In the genomic region with DNA sequence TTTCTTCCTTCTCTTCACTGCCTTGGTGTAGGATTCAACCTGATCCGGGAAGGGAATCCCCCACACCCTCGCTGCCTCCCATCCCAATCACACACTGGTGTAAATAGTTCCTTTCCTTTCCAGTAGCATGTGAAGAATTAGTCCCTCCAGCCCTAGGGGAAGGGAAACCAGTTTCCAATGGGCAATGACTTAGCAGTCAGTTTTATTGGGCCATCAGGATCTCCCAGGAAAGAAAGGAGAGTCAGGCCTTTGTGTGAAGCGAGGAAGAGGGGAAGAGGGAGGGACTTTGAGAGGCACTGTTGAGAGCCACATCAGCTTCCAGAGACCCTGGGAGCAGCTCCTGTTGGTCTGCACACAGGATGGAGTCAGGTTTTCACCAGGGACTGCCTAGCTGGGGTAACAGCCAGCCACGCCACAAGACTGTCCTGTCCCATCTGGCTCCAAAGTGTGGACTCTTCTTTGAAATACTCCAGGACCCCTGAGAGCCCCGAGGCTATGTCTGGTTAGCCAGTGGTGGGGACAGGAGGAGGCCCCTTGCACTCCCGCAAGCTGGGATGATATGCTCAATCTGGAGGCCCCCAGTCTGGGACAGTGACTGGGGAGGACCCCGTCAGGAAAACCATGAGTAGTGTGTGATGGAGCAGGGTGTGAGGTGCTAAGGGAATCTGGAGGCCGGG, we compare ENCODE assay signal across 26 cellular contexts. TPM values are rescaled to one million over a fixed set of nuclear protein-coding genes. Genes with fewer than 3 reads are reported as not detected.
DNase-seq lines count a peak whose midpoint lies in the region; ATAC-seq and TF ChIP-seq lines count a peak whose summit lies in the region.
"Had no signal": no experiment of that assay in that cellular context is flagged by ENCODE, and none has a peak within 500 bp of the region (broad histone marks: within the 10 kb centered on the region; RNA-seq: fewer than 3 reads in every experiment).

No MANE protein-coding gene starts in this region.

- H3K27me3 ChIP-seq in BE2C (no peaks in the 10 kb centered on the region), PC-3 (ENCODE audit: low read length) (no peaks in the 10 kb centered on the region), osteoblast (ENCODE audit: insufficient read depth, low read length) (no peaks in the 10 kb centered on the region)
- H3K27me3 ChIP-seq: colonic mucosa, MG63, SJSA1 had no signal

- H4K20me1 ChIP-seq in PC-3 (ENCODE audit: low read length), result no peaks in the 10 kb centered on the region
- no peaks in the 10 kb centered on the region for H4K20me1 ChIP-seq in osteoblast (ENCODE audit: insufficient read depth, low read length)

- TF ChIP-seq CTCF in BE2C (IDR thresholded peaks at IDR 0.05; ENCODE audit: low read depth, low read length) (no peak), PC-3 (conservative IDR thresholded peaks at IDR 0.05; ENCODE audit: low read depth, low read length) (no peak), osteoblast (IDR thresholded peaks at IDR 0.05; ENCODE audit: extremely low read depth, low read depth, low read length) (no peak), CD14-positive monocyte (IDR thresholded peaks at IDR 0.05) (no peak)

- no peaks in the 10 kb centered on the region for H3K36me3 Mint-ChIP-seq in CD14-positive monocyte
- H3K36me3 Mint-ChIP-seq: activated CD8-positive, alpha-beta memory T cell treated with anti-CD3 and anti-CD28 coated beads, Interleukin-2, amount 10 ng/mL, durations not matched to agents 7 days and 5 days; CD4-positive, alpha-beta memory T cell had no signal

- no peaks in the 10 kb centered on the region for H3F3A ChIP-seq in PC-3 (ENCODE audit: low read length, unreplicated experiment)

- peaks cover 0 to 3% (median 0%) of the 10 kb centered on the region in 3 donors for H3K27me3 Mint-ChIP-seq in CD14-positive monocyte (ENCODE audit: low read depth in 3 of 3)
- H3K27me3 Mint-ChIP-seq: activated CD8-positive, alpha-beta memory T cell treated with anti-CD3 and anti-CD28 coated beads, Interleukin-2, amount 10 ng/mL, durations not matched to agents 7 days and 5 days; effector memory CD8-positive, alpha-beta T cell had no signal

- peaks cover 14% of the 10 kb centered on the region for H3K4me1 Mint-ChIP-seq in CD14-positive monocyte
- H3K4me1 Mint-ChIP-seq: activated CD8-positive, alpha-beta memory T cell treated with anti-CD3 and anti-CD28 coated beads, Interleukin-2, amount 10 ng/mL, durations not matched to agents 7 days and 5 days; CD4-positive, alpha-beta memory T cell had no signal

- H3K79me2 ChIP-seq in PC-3 (ENCODE audit: low read length), result no peaks in the 10 kb centered on the region
- H3K79me2 ChIP-seq in osteoblast (ENCODE audit: insufficient read depth, low read length), result no peaks in the 10 kb centered on the region

- H3K4me3 ChIP-seq in BE2C (ENCODE audit: low read depth, low read length) (no peak overlapping the region), PC-3 (ENCODE audit: low read length) (no peak overlapping the region), osteoblast (ENCODE audit: insufficient read depth, low read length) (no peak overlapping the region)
- H3K4me3 ChIP-seq: colonic mucosa, MG63, SJSA1, skin epidermis had no signal

- H3K36me3 ChIP-seq in BE2C, result no peaks in the 10 kb centered on the region
- H3K36me3 ChIP-seq in PC-3 (ENCODE audit: low read depth, low read length), result no peaks in the 10 kb centered on the region
- H3K36me3 ChIP-seq in osteoblast (ENCODE audit: insufficient read depth, low read length), result no peaks in the 10 kb centered on the region
- H3K36me3 ChIP-seq: colonic mucosa, MG63, SJSA1 had no signal

- no peaks in the 10 kb centered on the region for H3K9me3 Mint-ChIP-seq in CD14-positive monocyte
- H3K9me3 Mint-ChIP-seq: activated T-cell treated with anti-CD3 and anti-CD28 coated beads, Interleukin-2, amount 50 U/mL, for 4 hours; CD4-positive, alpha-beta memory T cell; effector memory CD8-positive, alpha-beta T cell had no signal

- POLR2A ChIA-PET in PC-3 (lab: Charles Lee; ENCODE audit: unreplicated experiment), result no interaction called here

- no peak overlapping the region for H3K4me2 ChIP-seq in PC-3 (ENCODE audit: low read length)
- H3K4me2 ChIP-seq in osteoblast (ENCODE audit: insufficient read depth, low read length), result no peak overlapping the region
- H3K4me2 ChIP-seq: KMS-11 had no signal

- no peak; the same call in 1 of the 2 replicates for ATAC-seq in PC-3
- ATAC-seq: effector memory CD8-positive, alpha-beta T cell; left ventricle myocardium superior had no signal

- no peak overlapping the region for H3K4me3 Mint-ChIP-seq in CD14-positive monocyte
- H3K4me3 Mint-ChIP-seq: activated CD8-positive, alpha-beta memory T cell treated with anti-CD3 and anti-CD28 coated beads, Interleukin-2, amount 10 ng/mL, durations not matched to agents 7 days and 5 days; activated T-cell treated with anti-CD3 and anti-CD28 coated beads, Interleukin-2, amount 50 U/mL, for 4 hours; CD4-positive, alpha-beta memory T cell; effector memory CD8-positive, alpha-beta T cell had no signal

- H3K9me3 ChIP-seq in BE2C (no peaks in the 10 kb centered on the region), PC-3 (ENCODE audit: low read length) (no peaks in the 10 kb centered on the region), osteoblast (ENCODE audit: low read depth, low read length) (no peaks in the 10 kb centered on the region)
- H3K9me3 ChIP-seq: colonic mucosa, MG63, SJSA1 had no signal

- H3K27ac ChIP-seq in PC-3 (ENCODE audit: low read length) (peak overlapping the region; percentile 9; the same call in 1 of the 2 replicates), osteoblast (ENCODE audit: low read depth, low read length) (no peak overlapping the region)
- H3K27ac ChIP-seq: colonic mucosa, KMS-11, SJSA1, skin epidermis had no signal

- peaks cover 15% of the 10 kb centered on the region for H3K4me1 ChIP-seq in BE2C
- peaks cover 17% of the 10 kb centered on the region for H3K4me1 ChIP-seq in PC-3 (ENCODE audit: insufficient read depth, low read length)
- H3K4me1 ChIP-seq in osteoblast (ENCODE audit: insufficient read depth, low read length), result no peaks in the 10 kb centered on the region
- H3K4me1 ChIP-seq: colonic mucosa, SJSA1 had no signal

- no peak overlapping the region for H3K9ac ChIP-seq in PC-3 (ENCODE audit: low read length)
- H3K9ac ChIP-seq: KMS-11 had no signal

- peak; percentile 51 for DNase-seq in BE2C
- peak; percentile 39 for DNase-seq in PC-3
- peak; percentile 25 for DNase-seq in foreskin melanocyte
- peak; percentile 51 for DNase-seq in osteoblast (ENCODE audit: insufficient read length, low spot score, missing footprints)
- DNase-seq in CD14-positive monocyte (ENCODE audit: low spot score), result no peak
- DNase-seq in NCI-H1105 (lab: John Stamatoyannopoulos, UW), result no peak
- DNase-seq in activated CD4-positive, alpha-beta T cell treated with anti-CD3 and anti-CD28 coated beads, Interleukin-2, amount 50 U/mL, for 1 hour, result no peak
- DNase-seq in dermis blood vessel endothelial cell, result no peak
- DNase-seq: activated CD4-positive, CD25-positive, alpha-beta regulatory T cell; activated CD8-positive, alpha-beta memory T cell treated with anti-CD3 and anti-CD28 coated beads, Interleukin-2, amount 10 ng/mL, durations not matched to agents 7 days and 5 days; activated gamma-delta T cell treated with Interleukin-2 at 50 U/mL for 16 hours; activated T-cell treated with anti-CD3 and anti-CD28 coated beads, Interleukin-2, amount 50 U/mL, for 4 hours; AML-193; CD4-positive, alpha-beta memory T cell; colonic mucosa; effector memory CD8-positive, alpha-beta T cell; left ventricle myocardium superior; MG63; NCI-H1417 treated with DMSO at 0.1 percent for 48 hours; NCI-H2081; NCI-H345; NCI-H774; stimulated activated naive CD4-positive, alpha-beta T cell had no signal

- H3K27ac Mint-ChIP-seq in CD14-positive monocyte, result peak overlapping the region in 3 of 7 donors; percentile 48 to 78 (median 73)
- H3K27ac Mint-ChIP-seq: activated CD8-positive, alpha-beta memory T cell treated with anti-CD3 and anti-CD28 coated beads, Interleukin-2, amount 10 ng/mL, durations not matched to agents 7 days and 5 days; CD4-positive, alpha-beta memory T cell; effector memory CD8-positive, alpha-beta T cell had no signal

- H2AFZ ChIP-seq in PC-3 (ENCODE audit: low read length) (no peak overlapping the region), osteoblast (ENCODE audit: low read length) (no peak overlapping the region)

- intact Hi-C loops in PC-3 (cut with micrococcal nuclease) (no loop called here), CD14-positive monocyte (cut with micrococcal nuclease) (no loop called here)

- CTCF ChIA-PET in PC-3 (lab: Charles Lee), result no interaction called here

- H3K9me2 ChIP-seq in PC-3 (replicated peaks; ENCODE audit: low read length), result no peaks in the 10 kb centered on the region

- no TSS peak for BruUV-seq in PC-3 (replicated peaks; lab: Mats Ljungman, UMichigan)

RNA-seq across cellular contexts. Expression of gene MOAP1, which starts 27.9 kb away (rescaled TPM):
- 75.6 TPM for polyA plus RNA-seq in BE2C (2012; ENCODE audit: insufficient read depth, insufficient read length, low read depth)
- total RNA-seq in PC-3 (2014; rRNA removed) (10.3 and 15.6 TPM in 2 replicates), osteoblast (16.6 and 18.3 TPM in 2 replicates), dermis blood vessel endothelial cell (30.0 and 30.6 TPM in 2 replicates)
- polyA plus RNA-seq in CD14-positive monocyte, result 10 to 100 TPM; 22.5 to 22.6 TPM

RNA-seq across cellular contexts. Expression of gene LYSET, which starts 28.3 kb away (rescaled TPM):
- polyA plus RNA-seq in BE2C (2012; ENCODE audit: insufficient read depth, insufficient read length, low read depth), result 33.0 TPM
- 6.9 and 11.5 TPM in 2 replicates for total RNA-seq in PC-3 (2014; rRNA removed)
- 10.1 and 11.5 TPM in 2 replicates for total RNA-seq in osteoblast
- 10 to 100 TPM; 36.9 to 43.3 TPM for polyA plus RNA-seq in CD14-positive monocyte
- 8.7 and 18.2 TPM in 2 replicates for total RNA-seq in dermis blood vessel endothelial cell

RNA-seq across cellular contexts. Expression of gene ITPK1, which starts 41.1 kb away (rescaled TPM):
- 68.1 TPM for polyA plus RNA-seq in BE2C (2012; ENCODE audit: insufficient read depth, insufficient read length, low read depth)
- 66.2 and 81.1 TPM in 2 replicates for total RNA-seq in PC-3 (2014; rRNA removed)
- 25.0 and 25.3 TPM in 2 replicates for total RNA-seq in osteoblast
- 10 to 100 TPM; 57.1 to 63.0 TPM for polyA plus RNA-seq in CD14-positive monocyte
- total RNA-seq in dermis blood vessel endothelial cell, result 24.0 and 41.3 TPM in 2 replicates

RNA-seq across cellular contexts. Expression of gene GON7, which starts 50.0 kb away (rescaled TPM):
- polyA plus RNA-seq in BE2C (2012; ENCODE audit: insufficient read depth, insufficient read length, low read depth), result 24.0 TPM
- total RNA-seq in PC-3 (2014; rRNA removed) (33.5 and 45.4 TPM in 2 replicates), osteoblast (11.2 and 11.6 TPM in 2 replicates), dermis blood vessel endothelial cell (14.4 and 15.3 TPM in 2 replicates)
- 10 to 100 TPM; 22.7 to 24.0 TPM for polyA plus RNA-seq in CD14-positive monocyte

RNA-seq across cellular contexts. Expression of gene UBR7, which starts 50.2 kb away (rescaled TPM):
- polyA plus RNA-seq in BE2C (2012; ENCODE audit: insufficient read depth, insufficient read length, low read depth), result 38.7 TPM
- total RNA-seq in PC-3 (2014; rRNA removed) (61.1 and 61.3 TPM in 2 replicates), osteoblast (20.6 and 25.3 TPM in 2 replicates), dermis blood vessel endothelial cell (35.6 and 43.9 TPM in 2 replicates)
- polyA plus RNA-seq in CD14-positive monocyte, result 10 to 100 TPM; 14.0 to 16.7 TPM

Comparison
In these comparisons a context has a peak if more than half of its experiments do, and no peak if none do; other contexts are left out.
1. DNase-seq: peak in BE2C (single experiment), PC-3 (single experiment), foreskin melanocyte (single experiment) and osteoblast (single experiment); none in CD14-positive monocyte (single experiment), NCI-H1105 (single experiment), activated CD4-positive, alpha-beta T cell treated with anti-CD3 and anti-CD28 coated beads, Interleukin-2, amount 50 U/mL, for 1 hour (single experiment) and dermis blood vessel endothelial cell (single experiment).